9 cellular contexts compared by ENCODE assay signal in the genomic region with DNA sequence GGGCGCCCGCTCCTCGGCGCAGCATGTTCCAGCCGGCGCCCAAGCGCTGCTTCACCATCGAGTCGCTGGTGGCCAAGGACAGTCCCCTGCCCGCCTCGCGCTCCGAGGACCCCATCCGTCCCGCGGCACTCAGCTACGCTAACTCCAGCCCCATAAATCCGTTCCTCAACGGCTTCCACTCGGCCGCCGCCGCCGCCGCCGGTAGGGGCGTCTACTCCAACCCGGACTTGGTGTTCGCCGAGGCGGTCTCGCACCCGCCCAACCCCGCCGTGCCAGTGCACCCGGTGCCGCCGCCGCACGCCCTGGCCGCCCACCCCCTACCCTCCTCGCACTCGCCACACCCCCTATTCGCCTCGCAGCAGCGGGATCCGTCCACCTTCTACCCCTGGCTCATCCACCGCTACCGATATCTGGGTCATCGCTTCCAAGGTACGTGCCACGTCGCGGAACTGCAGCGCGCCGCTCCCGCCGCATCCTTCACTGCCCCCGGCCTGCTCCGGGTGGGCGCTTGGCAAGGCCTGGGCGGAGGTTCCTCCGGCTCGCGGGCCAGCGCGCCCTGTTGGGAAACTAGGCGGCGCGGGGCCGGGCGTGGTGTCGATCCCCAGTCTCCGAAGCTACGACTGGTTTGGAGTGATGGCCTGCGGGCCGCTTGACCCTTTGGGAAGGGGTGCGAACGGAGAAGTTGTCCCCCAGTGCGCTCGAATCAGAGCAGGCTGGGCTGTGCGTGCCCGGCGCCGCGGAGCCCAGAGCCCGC. TPM values are rescaled to one million over a fixed set of nuclear protein-coding genes. Genes with fewer than 3 reads are reported as not detected.
DNase-seq lines count a peak whose midpoint lies in the region; ATAC-seq and TF ChIP-seq lines count a peak whose summit lies in the region.
"Had no signal": no experiment of that assay in that cellular context is flagged by ENCODE, and none has a peak within 500 bp of the region (broad histone marks: within the 10 kb centered on the region; RNA-seq: fewer than 3 reads in every experiment).

No MANE protein-coding gene starts in this region.

- peaks cover 37% of the 10 kb centered on the region for H3K4me1 Mint-ChIP-seq in activated T-cell treated with anti-CD3 and anti-CD28 coated beads, Interleukin-2, amount 50 U/mL, for 24 hours (ENCODE audit: low read depth)
- peaks cover 59% of the 10 kb centered on the region for H3K4me1 Mint-ChIP-seq in brain

- H3K4me3 ChIP-seq in upper lobe of right lung: peak overlapping the region; percentile 4

- TF ChIP-seq CTCF in brain (conservative IDR thresholded peaks at IDR 0.05) (peak; percentile 22 to 44), upper lobe of right lung (IDR thresholded peaks at IDR 0.05) (peak; percentile 7)

- H3K9me3 Mint-ChIP-seq in activated T-cell treated with anti-CD3 and anti-CD28 coated beads, Interleukin-2, amount 50 U/mL, for 24 hours: no peaks in the 10 kb centered on the region
- peaks cover 0 to 13% (median 0%) of the 10 kb centered on the region in 5 experiments for H3K9me3 Mint-ChIP-seq in brain

- peaks cover 88% of the 10 kb centered on the region for H3K27me3 Mint-ChIP-seq in activated T-cell treated with anti-CD3 and anti-CD28 coated beads, Interleukin-2, amount 50 U/mL, for 24 hours
- peaks cover 92% of the 10 kb centered on the region for H3K27me3 Mint-ChIP-seq in brain

- no peak for ATAC-seq in upper lobe of right lung
- ATAC-seq in GM19023 (IDR thresholded peaks at IDR 0.05; ENCODE audit: unreplicated experiment): no peak

- peak; percentile 60 for DNase-seq in activated T-cell treated with anti-CD3 and anti-CD28 coated beads, Interleukin-2, amount 50 U/mL, for 24 hours
- DNase-seq in activated T-cell treated with anti-CD3 and anti-CD28 coated beads for 4 hours (no peak), upper lobe of right lung (no peak), germinal center (ENCODE audit: low spot score) (no peak)
- no peak for DNase-seq in activated effector memory CD4-positive, alpha-beta T cell treated with Interleukin-2 at 50 U/mL for 16 hours

- intact Hi-C loops in upper lobe of right lung (cut with DNase I): no loop called here

- H3K4me1 ChIP-seq in upper lobe of right lung: peaks cover 28% of the 10 kb centered on the region

- no peaks in the 10 kb centered on the region for H3K36me3 Mint-ChIP-seq in activated T-cell treated with anti-CD3 and anti-CD28 coated beads, Interleukin-2, amount 50 U/mL, for 24 hours (ENCODE audit: low read depth)
- H3K36me3 Mint-ChIP-seq in brain: no peaks in the 10 kb centered on the region
- H3K36me3 Mint-ChIP-seq: IgD-negative memory B cell had no signal

- no peaks in the 10 kb centered on the region for H3K36me3 ChIP-seq in upper lobe of right lung

- peak overlapping the region; percentile 51 for H3K4me3 Mint-ChIP-seq in activated T-cell treated with anti-CD3 and anti-CD28 coated beads, Interleukin-2, amount 50 U/mL, for 24 hours
- peak overlapping the region; percentile 90 to 97 (median 95) for H3K4me3 Mint-ChIP-seq in brain

- no peaks in the 10 kb centered on the region for H3K9me3 ChIP-seq in upper lobe of right lung

- H3K27ac Mint-ChIP-seq in activated T-cell treated with anti-CD3 and anti-CD28 coated beads, Interleukin-2, amount 50 U/mL, for 24 hours: no peak overlapping the region
- H3K27ac Mint-ChIP-seq in brain: peak overlapping the region in 3 of 5 experiments; percentile 95 to 100 (median 99)
- H3K27ac Mint-ChIP-seq: IgD-negative memory B cell had no signal

- H3K27me3 ChIP-seq in layer of hippocampus (ENCODE audit: control insufficient read depth, insufficient read depth, low read length) (peaks cover 61% of the 10 kb centered on the region), upper lobe of right lung (peaks cover 97% of the 10 kb centered on the region)

- H3K27ac ChIP-seq in layer of hippocampus (ENCODE audit: low read depth, low read length) (peak overlapping the region; percentile 82), upper lobe of right lung (no peak overlapping the region)

RNA-seq across cellular contexts. Expression of gene EMX2, which starts 0.9 kb away (rescaled TPM):
- polyA plus RNA-seq in brain (ENCODE audit: insufficient read depth, low read depth, low replicate concordance): 11.4 TPM
- total RNA-seq in upper lobe of right lung: not detected
- polyA plus RNA-seq: IgD-negative memory B cell had no signal
